1 cellular context compared by ENCODE assay signal in the genomic region with DNA sequence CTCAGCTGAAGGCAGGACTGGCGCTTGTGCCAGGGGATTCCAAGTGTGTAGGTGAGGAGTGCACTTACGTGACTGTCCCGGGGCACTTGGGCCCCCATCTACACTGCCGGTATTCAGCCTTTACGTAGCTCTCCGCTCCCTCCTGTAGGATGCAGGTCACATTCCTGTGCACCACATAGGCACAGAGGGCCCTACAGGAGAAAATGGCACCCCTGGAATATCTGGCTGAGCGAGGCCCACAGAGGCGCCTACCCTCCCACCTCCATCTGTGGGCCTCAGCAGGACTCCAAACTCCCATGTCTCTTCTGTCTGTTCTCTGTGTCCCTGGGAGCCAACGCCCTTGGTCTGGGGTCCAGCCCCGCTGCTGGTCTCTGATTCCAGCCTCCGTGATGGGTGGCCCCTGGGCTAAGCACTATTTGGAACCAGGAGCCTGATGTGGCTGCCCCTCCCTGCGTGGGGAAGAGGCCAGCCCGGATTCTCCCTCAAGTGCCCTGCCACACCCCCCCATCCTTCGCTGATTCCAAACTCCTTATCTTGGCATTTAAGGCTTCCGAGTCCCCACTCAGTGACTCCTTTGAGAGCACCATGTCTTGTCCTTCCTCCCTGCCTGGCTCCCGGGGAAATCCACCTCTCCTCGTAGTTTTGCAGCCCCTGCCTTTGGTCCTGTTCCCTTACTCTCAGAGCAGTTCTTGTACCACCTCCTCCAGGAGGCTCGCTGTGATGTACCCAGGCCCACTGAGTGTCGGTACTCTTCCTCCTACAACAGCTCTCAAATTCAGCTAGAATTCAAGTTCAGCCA.
TF ChIP-seq lines count a peak whose summit lies in the region.

No MANE protein-coding gene starts in this region.

TF ChIP-seq in H1, 55 proteins besides CTCF, POLR2A, EP300 and RAD21:
- TF ChIP-seq MAFK (IDR thresholded peaks at IDR 0.05; ENCODE audit: low read depth, low read length) (no peak), TCF12 (IDR thresholded peaks at IDR 0.05; ENCODE audit: low read depth, low read length) (no peak), SUZ12 (IDR thresholded peaks at IDR 0.05; ENCODE audit: low read length) (no peak), POU5F1 (IDR thresholded peaks at IDR 0.05; ENCODE audit: low read depth, low read length) (no peak), KDM1A (IDR thresholded peaks at IDR 0.05; ENCODE audit: borderline replicate concordance, low read length) (no peak), RXRA (IDR thresholded peaks at IDR 0.05; ENCODE audit: insufficient read depth, low read depth, low read length) (no peak), YY1 (IDR thresholded peaks at IDR 0.05; ENCODE audit: low read depth, low read length) (no peak), SIN3A (conservative IDR thresholded peaks at IDR 0.05 in 1 of 2, IDR thresholded peaks at IDR 0.05 in 1 of 2; ENCODE audit: low read depth in 1 of 2, low read length in 2 of 2) (no peak), TBP (IDR thresholded peaks at IDR 0.05; ENCODE audit: low read depth, low read length) (no peak), TAF7 (optimal IDR thresholded peaks at IDR 0.05; ENCODE audit: borderline replicate concordance, low read depth, low read length) (no peak), SRF (IDR thresholded peaks at IDR 0.05; ENCODE audit: low read depth, low read length) (no peak), ATF2 (IDR thresholded peaks at IDR 0.05; ENCODE audit: low read length) (no peak)
